ENCODE assay signal across 1 cellular context in the genomic region with DNA sequence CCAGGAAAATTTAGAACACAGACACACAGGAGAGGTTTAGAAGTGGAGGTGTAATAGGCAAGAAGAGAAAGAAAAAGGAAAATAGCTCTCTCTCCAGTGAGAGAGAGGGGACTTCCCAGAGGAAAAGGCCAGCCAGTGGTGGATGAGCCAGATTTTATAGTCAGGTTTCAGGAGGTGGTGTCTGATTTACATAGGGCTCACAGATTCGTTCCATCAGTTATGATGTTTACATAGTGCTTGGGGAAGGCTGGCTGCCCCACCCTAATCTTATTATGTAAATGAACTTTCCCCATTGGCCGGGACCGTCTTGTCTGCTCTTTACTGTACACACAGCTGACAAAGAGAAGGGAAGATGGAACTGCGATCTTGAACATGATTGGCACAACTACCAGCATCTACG.
TF ChIP-seq lines count a peak whose summit lies in the region.

No MANE protein-coding gene starts in this region.

TF ChIP-seq in H1, 55 proteins besides CTCF, POLR2A, EP300 and RAD21:
- TF ChIP-seq SIRT6 (IDR thresholded peaks at IDR 0.05; ENCODE audit: low read length) (no peak), ZNF274 (IDR thresholded peaks at IDR 0.05; ENCODE audit: borderline replicate concordance, extremely low read depth, low read length) (no peak), TBP (IDR thresholded peaks at IDR 0.05; ENCODE audit: low read depth, low read length) (peak; percentile 54; the same call in 1 of the 2 replicates)
